Comparison of ENCODE assay signal across 16 cellular contexts in the genomic region with DNA sequence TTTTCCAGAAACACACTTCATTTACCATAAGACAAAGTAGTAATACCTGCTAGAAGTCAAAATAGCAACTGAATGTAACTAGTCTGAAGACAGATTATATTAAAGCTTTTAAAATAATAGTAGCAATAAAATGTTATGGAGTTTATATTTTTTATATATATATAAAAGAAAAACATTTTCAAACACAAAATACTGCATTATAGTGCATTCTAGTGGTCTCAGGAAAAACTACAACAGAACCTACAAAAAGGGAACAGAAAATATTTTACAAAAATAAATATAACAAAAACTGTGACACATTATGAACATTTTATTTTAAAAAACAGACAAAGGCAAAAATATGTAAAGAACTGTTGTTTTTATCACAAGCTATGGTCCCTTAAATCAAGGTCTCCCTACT. TPM values are rescaled to one million over a fixed set of nuclear protein-coding genes. Genes with fewer than 3 reads are reported as not detected.
DNase-seq lines count a peak whose midpoint lies in the region; ATAC-seq and TF ChIP-seq lines count a peak whose summit lies in the region.
"Had no signal": no experiment of that assay in that cellular context is flagged by ENCODE, and none has a peak within 500 bp of the region (broad histone marks: within the 10 kb centered on the region; RNA-seq: fewer than 3 reads in every experiment).

No MANE protein-coding gene starts in this region.

- H3K4me3 ChIP-seq in endodermal cell (ENCODE audit: low read length) (peak overlapping the region; percentile 67), neural progenitor cell (no peak overlapping the region)
- H3K4me3 ChIP-seq: esophagus squamous epithelium, SJSA1 had no signal

- H3K4me3 Mint-ChIP-seq in endodermal cell, result no peak overlapping the region
- no peak overlapping the region for H3K4me3 Mint-ChIP-seq in neural progenitor cell
- H3K4me3 Mint-ChIP-seq: activated T-helper 1 cell treated with anti-CD3 and anti-CD28 coated beads, Interleukin-12 subunit alpha, Interleukin-12 subunit beta, Interleukin-2, Interleukin-4 antibody, amounts not matched to agents 30 ng/mL and 10 ng/mL and 1 ng/mL, durations not matched to agents 14 hours and 24 hours and 36 hours had no signal

- H3K9me3 ChIP-seq in endodermal cell (ENCODE audit: control insufficient read depth, low read length) (no peaks in the 10 kb centered on the region), neural progenitor cell (ENCODE audit: low read depth) (no peaks in the 10 kb centered on the region)
- H3K9me3 ChIP-seq: esophagus squamous epithelium, SJSA1 had no signal

- ATAC-seq in HG02678 (IDR thresholded peaks at IDR 0.05; ENCODE audit: unreplicated experiment), result no peak

- TF ChIP-seq CTCF in LNCAP (IDR thresholded peaks at IDR 0.05) (peak; percentile 24; the same call in 1 of the 2 replicates), endodermal cell (conservative IDR thresholded peaks at IDR 0.05) (peak; percentile 67), neural progenitor cell (IDR thresholded peaks at IDR 0.05) (peak; percentile 42)

- no peaks in the 10 kb centered on the region for H4K20me1 ChIP-seq in neural progenitor cell (ENCODE audit: low read depth)

- H3K27ac Mint-ChIP-seq in endodermal cell (peak overlapping the region; percentile 88), neural progenitor cell (no peak overlapping the region)
- H3K27ac Mint-ChIP-seq: activated T-helper 1 cell treated with anti-CD3 and anti-CD28 coated beads, Interleukin-12 subunit alpha, Interleukin-12 subunit beta, Interleukin-2, Interleukin-4 antibody, amounts not matched to agents 30 ng/mL and 10 ng/mL and 1 ng/mL, durations not matched to agents 14 hours and 24 hours and 36 hours had no signal

- H3K4me1 ChIP-seq in endodermal cell (ENCODE audit: control insufficient read depth, insufficient read depth, low read length), result peaks cover 27% of the 10 kb centered on the region
- H3K4me1 ChIP-seq in neural progenitor cell, result peaks cover 4% of the 10 kb centered on the region
- H3K4me1 ChIP-seq: esophagus squamous epithelium had no signal

- H3K4me1 Mint-ChIP-seq in endodermal cell (peaks cover 30% of the 10 kb centered on the region), neural progenitor cell (no peaks in the 10 kb centered on the region)

- no peaks in the 10 kb centered on the region for H3F3A ChIP-seq in neural progenitor cell (ENCODE audit: low read depth)

- no peaks in the 10 kb centered on the region for H3K9me3 Mint-ChIP-seq in endodermal cell
- H3K9me3 Mint-ChIP-seq in neural progenitor cell, result no peaks in the 10 kb centered on the region
- H3K9me3 Mint-ChIP-seq: activated T-helper 1 cell treated with anti-CD3 and anti-CD28 coated beads, Interleukin-12 subunit alpha, Interleukin-12 subunit beta, Interleukin-2, Interleukin-4 antibody, amounts not matched to agents 30 ng/mL and 10 ng/mL and 1 ng/mL, durations not matched to agents 14 hours and 24 hours and 36 hours had no signal

- DNase-seq in ELR (ENCODE audit: low read depth), result peak; percentile 19
- no peak for DNase-seq in endodermal cell
- DNase-seq in neural progenitor cell (ENCODE audit: low spot score), result no peak
- no peak for DNase-seq in stimulated activated CD4-positive, alpha-beta T cell treated with anti-CD3 and anti-CD28 coated beads, Interleukin-2, amount 100 ng/mL, for 48 hours
- DNase-seq in cerebellar nuclear complex (lab: John Stamatoyannopoulos, UW), result no peak
- DNase-seq: activated CD4-positive, alpha-beta T cell treated with anti-CD3 and anti-CD28 coated beads for 1 hour; esophagus squamous epithelium; KG1; NCI-H446 treated with DMSO at 0.1 percent for 48 hours; nucleus accumbens; stimulated activated CD4-positive, alpha-beta T cell treated with anti-CD3 and anti-CD28 coated beads, Interleukin-1b, Interleukin-23, amount 100 ng/mL, for 48 hours; stimulated activated naive CD4-positive, alpha-beta T cell had no signal

- H3K9ac ChIP-seq in endodermal cell (ENCODE audit: extremely low read depth, low read length, poor library complexity, severe bottlenecking) (peak overlapping the region; percentile 71), neural progenitor cell (no peak overlapping the region)

- H3K36me3 Mint-ChIP-seq in endodermal cell (ENCODE audit: low read depth), result peaks cover 14% of the 10 kb centered on the region
- peaks cover 6% of the 10 kb centered on the region for H3K36me3 Mint-ChIP-seq in neural progenitor cell

- peaks cover 15% of the 10 kb centered on the region for H3K36me3 ChIP-seq in endodermal cell (ENCODE audit: control insufficient read depth, insufficient read depth, low read length)
- no peaks in the 10 kb centered on the region for H3K36me3 ChIP-seq in neural progenitor cell
- H3K36me3 ChIP-seq: SJSA1 had no signal

- no peak overlapping the region for H2AFZ ChIP-seq in neural progenitor cell (replicated peaks)

- no peaks in the 10 kb centered on the region for H3K27me3 ChIP-seq in endodermal cell (ENCODE audit: control insufficient read depth, insufficient read depth, low read length, poor library complexity, severe bottlenecking)
- no peaks in the 10 kb centered on the region for H3K27me3 ChIP-seq in neural progenitor cell
- H3K27me3 ChIP-seq: esophagus squamous epithelium, SJSA1 had no signal

- H3K27me3 Mint-ChIP-seq in endodermal cell (ENCODE audit: insufficient read depth) (no peaks in the 10 kb centered on the region), neural progenitor cell (ENCODE audit: insufficient read depth, low read depth) (no peaks in the 10 kb centered on the region)

- no peak overlapping the region for H3K27ac ChIP-seq in endodermal cell (ENCODE audit: low read depth, low read length)
- H3K27ac ChIP-seq in neural progenitor cell, result no peak overlapping the region
- H3K27ac ChIP-seq: esophagus squamous epithelium, SJSA1 had no signal

- H3K79me2 ChIP-seq in neural progenitor cell (ENCODE audit: low read depth), result no peaks in the 10 kb centered on the region

- H3K4me2 ChIP-seq in neural progenitor cell, result no peak overlapping the region

RNA-seq across cellular contexts. Expression of a gene that starts 48.0 kb away (rescaled TPM):
- total RNA-seq in endodermal cell, result 10 to 100 TPM; 44.0 to 50.6 TPM
- 17.1 TPM for polyA plus RNA-seq in endodermal cell (2013, experiment 1 of 2)
- polyA plus RNA-seq in endodermal cell (2013, experiment 2 of 2), result 16.8 TPM
- 12.8 and 20.9 TPM in 2 replicates for total RNA-seq in neural progenitor cell (ENCODE audit: low replicate concordance)
